In genomic region chr12:19915392-19916192, GRCh38 we compare ENCODE assay signal across 8 cellular contexts.
A peak's percentile ranks its signal among the peaks of the same experiment; 100 is the strongest.
DNase-seq lines count a peak whose midpoint lies in the region; FAIRE-seq and TF ChIP-seq lines count a peak whose summit lies in the region.

No MANE protein-coding gene starts in this region.

- no peak overlapping the region for H2AFZ ChIP-seq in neural cell (ENCODE audit: low read depth, low read length)

- H3K9ac ChIP-seq in neural cell (ENCODE audit: low read length), result no peak overlapping the region

- H3K36me3 ChIP-seq in neural cell (ENCODE audit: insufficient read depth, low read length), result no peaks in the 10 kb centered on the region
- no peaks in the 10 kb centered on the region for H3K36me3 ChIP-seq in CD4-positive, alpha-beta memory T cell (ENCODE audit: insufficient read depth, low read length)

- no peaks in the 10 kb centered on the region for H3K27me3 ChIP-seq in neural cell (ENCODE audit: insufficient read depth, low read depth, low read length)
- H3K27me3 ChIP-seq in CD4-positive, alpha-beta memory T cell (ENCODE audit: insufficient read depth, low read length), result no peaks in the 10 kb centered on the region

- TF ChIP-seq RAD21 in neural cell (conservative IDR thresholded peaks at IDR 0.05), result peak; percentile 65

- H3K9me3 ChIP-seq in neural cell (ENCODE audit: low read length), result no peaks in the 10 kb centered on the region
- no peaks in the 10 kb centered on the region for H3K9me3 ChIP-seq in CD4-positive, alpha-beta memory T cell (ENCODE audit: control insufficient read depth in 1 of 2, low read length in 2 of 2)

- H4K20me1 ChIP-seq in neural cell (ENCODE audit: insufficient read depth), result no peaks in the 10 kb centered on the region

- H3K4me2 ChIP-seq in neural cell (ENCODE audit: low read length), result no peak overlapping the region

- H3K4me3 ChIP-seq in AG04449 (ENCODE audit: low read depth, low read length), result no peak overlapping the region
- H3K4me3 ChIP-seq in epithelial cell of esophagus (ENCODE audit: low read length), result no peak overlapping the region
- H3K4me3 ChIP-seq in neural cell (ENCODE audit: low read length), result no peak overlapping the region
- no peak overlapping the region for H3K4me3 ChIP-seq in CD4-positive, alpha-beta memory T cell (ENCODE audit: low read length in 2 of 2)

- H3K27ac ChIP-seq in neural cell (ENCODE audit: low read length), result no peak overlapping the region
- H3K27ac ChIP-seq in CD4-positive, alpha-beta memory T cell (ENCODE audit: low read depth, low read length), result no peak overlapping the region

- TF ChIP-seq CTCF in AG04449 (IDR thresholded peaks at IDR 0.05; ENCODE audit: insufficient read depth, low read length, missing control alignments) (peak; percentile 44), epithelial cell of esophagus (IDR thresholded peaks at IDR 0.05; ENCODE audit: insufficient read depth, low read depth, low read length, missing control alignments) (peak; percentile 43), neural cell (IDR thresholded peaks at IDR 0.05; ENCODE audit: poor library complexity, severe bottlenecking) (peak; percentile 63)

- H3K4me1 Mint-ChIP-seq in CD4-positive, alpha-beta memory T cell, result no peaks in the 10 kb centered on the region

- no peak for TF ChIP-seq EP300 in neural cell (conservative IDR thresholded peaks at IDR 0.05; ENCODE audit: poor library complexity, severe bottlenecking)

- CTCF ChIA-PET in AG04449 (lab: Yijun Ruan, JAX), result interaction anchor here (0.7 to 4.3 kb wide), 35 partner anchors 9 to 472 kb away, joined by 3 to 26 read pairs (median 3); partner anchors contain the start of gene PDE3A
- CTCF ChIA-PET in CD4-positive, alpha-beta memory T cell (lab: Charles Lee; ENCODE audit: partially characterized antibody), result no interaction called here

- DNase-seq in AG04449 (ENCODE audit: low read depth, low spot score), result no peak
- no peak for DNase-seq in H54 (ENCODE audit: insufficient read length, low spot score)
- DNase-seq in NCI-H69 (lab: John Stamatoyannopoulos, UW), result peak; percentile 91
- DNase-seq in epithelial cell of esophagus (ENCODE audit: low read depth), result peak; percentile 28
- DNase-seq in stimulated activated CD4-positive, alpha-beta T cell treated with anti-CD3 and anti-CD28 coated beads, Interleukin-2, amount 100 ng/mL, for 24 hours, result no peak
- no peak for DNase-seq in CD4-positive, alpha-beta memory T cell
- DNase-seq in head of caudate nucleus, result no peak

- intact Hi-C loops in CD4-positive, alpha-beta memory T cell (cut with micrococcal nuclease), result no loop called here
- intact Hi-C loops in head of caudate nucleus (cut with DNase I), result no loop called here

- no peaks in the 10 kb centered on the region for H3K36me3 Mint-ChIP-seq in CD4-positive, alpha-beta memory T cell

- no peaks in the 10 kb centered on the region for H3K4me1 ChIP-seq in CD4-positive, alpha-beta memory T cell (ENCODE audit: insufficient read depth, low read length)

- TF ChIP-seq POLR2A in H54 (IDR thresholded peaks at IDR 0.05; ENCODE audit: low read depth, low read length), result no peak

- no peaks in the 10 kb centered on the region for H3K9me2 ChIP-seq in neural cell (ENCODE audit: insufficient read depth, low read length)

- FAIRE-seq in H54 (lab: Jason Lieb, UNC), result peak; percentile 50

- H3K9me3 Mint-ChIP-seq in CD4-positive, alpha-beta memory T cell, result peaks cover 0 to 5% (median 0%) of the 10 kb centered on the region in 8 donors

- H3F3A ChIP-seq in neural cell (ENCODE audit: insufficient read depth, low read length, poor library complexity, severe bottlenecking), result no peaks in the 10 kb centered on the region

- H3K4me3 Mint-ChIP-seq in CD4-positive, alpha-beta memory T cell, result no peak overlapping the region

- peaks cover 3 to 6% of the 10 kb centered on the region in 2 donors for H3K27me3 Mint-ChIP-seq in CD4-positive, alpha-beta memory T cell

- POLR2A ChIA-PET in AG04449 (lab: Yijun Ruan, JAX), result interaction anchor here (0.8 kb wide), 1 partner anchor 54 kb away, joined by 4 read pairs; no protein-coding TSS in a partner anchor
- POLR2A ChIA-PET in CD4-positive, alpha-beta memory T cell (lab: Charles Lee; ENCODE audit: partially characterized antibody), result no interaction called here

- no peak overlapping the region for H3K27ac Mint-ChIP-seq in CD4-positive, alpha-beta memory T cell

- H3K79me2 ChIP-seq in neural cell (replicated peaks; ENCODE audit: insufficient read depth, low read length), result no peaks in the 10 kb centered on the region

TF ChIP-seq in neural cell, 6 proteins besides CTCF, POLR2A, EP300 and RAD21:
- TF ChIP-seq TAF1 (IDR thresholded peaks at IDR 0.05; ENCODE audit: low read depth) (no peak), SMC3 (conservative IDR thresholded peaks at IDR 0.05; ENCODE audit: poor library complexity) (peak; percentile 65)

Comparison
In these comparisons a context has a peak if more than half of its experiments do, and no peak if none do; other contexts are left out.
1. DNase-seq: peak in NCI-H69 (single experiment) and epithelial cell of esophagus (single experiment); none in AG04449 (single experiment), H54 (single experiment), stimulated activated CD4-positive, alpha-beta T cell treated with anti-CD3 and anti-CD28 coated beads, Interleukin-2, amount 100 ng/mL, for 24 hours (0 of 2), CD4-positive, alpha-beta memory T cell (0 of 5) and head of caudate nucleus (0 of 42).
2. Peak in every context shown above with its lines, with median percentiles within 50 percentile points of each other: CTCF ChIP-seq.